Comparison of ENCODE assay signal across 9 cellular contexts in genomic region chr22:37425800-37426531, GRCh38. TPM values are rescaled to one million over a fixed set of nuclear protein-coding genes. Genes with fewer than 3 reads are reported as not detected.
DNase-seq lines count a peak whose midpoint lies in the region; ATAC-seq, FAIRE-seq and TF ChIP-seq lines count a peak whose summit lies in the region.
"Had no signal": no experiment of that assay in that cellular context is flagged by ENCODE, and none has a peak within 500 bp of the region (broad histone marks: within the 10 kb centered on the region; RNA-seq: fewer than 3 reads in every experiment).

No MANE protein-coding gene starts in this region.

- H3K79me2 ChIP-seq in hepatocyte = no peaks in the 10 kb centered on the region

- H3K4me1 ChIP-seq in hepatocyte (ENCODE audit: insufficient read depth) (peaks cover 11% of the 10 kb centered on the region), esophagus muscularis mucosa (peaks cover 9 to 24% (median 21%) of the 10 kb centered on the region in 4 donors)

- peak; percentile 70 to 82 for DNase-seq in NCI-H524 (lab: John Stamatoyannopoulos, UW)
- DNase-seq in NCI-H524 treated with DMSO at 0.1 percent for 48 hours (lab: John Stamatoyannopoulos, UW) = no peak
- DNase-seq in RCC 7860 (ENCODE audit: low spot score) = peak; percentile 13
- peak; percentile 60 for DNase-seq in hepatocyte (ENCODE audit: low spot score)
- DNase-seq in stimulated activated effector memory CD8-positive, alpha-beta T cell treated with anti-CD3 and anti-CD28 coated beads, Interleukin-12 subunit alpha, Interleukin-12 subunit beta, amount 100 ng/mL, for 72 hours (ENCODE audit: low spot score in 2 of 2) = no peak
- DNase-seq in GM03348 (ENCODE audit: low spot score) = no peak
- DNase-seq in esophagus muscularis mucosa (ENCODE audit: extremely low spot score) = no peak
- no peak for DNase-seq in NCI-H128 (lab: John Stamatoyannopoulos, UW; ENCODE audit: unreplicated experiment)
- DNase-seq: heart right ventricle had no signal

- ATAC-seq in stimulated activated effector memory CD8-positive, alpha-beta T cell treated with anti-CD3 and anti-CD28 coated beads, Interleukin-12 subunit alpha, Interleukin-12 subunit beta, amount 100 ng/mL, for 72 hours = peak; percentile 4

- intact Hi-C loops in esophagus muscularis mucosa (cut with DNase I) = no loop called here

- no peak overlapping the region for H3K27ac Mint-ChIP-seq in stimulated activated effector memory CD8-positive, alpha-beta T cell treated with anti-CD3 and anti-CD28 coated beads, Interleukin-12 subunit alpha, Interleukin-12 subunit beta, amount 100 ng/mL, for 72 hours

- no peaks in the 10 kb centered on the region for H3K36me3 Mint-ChIP-seq in stimulated activated effector memory CD8-positive, alpha-beta T cell treated with anti-CD3 and anti-CD28 coated beads, Interleukin-12 subunit alpha, Interleukin-12 subunit beta, amount 100 ng/mL, for 72 hours

- H3K27me3 ChIP-seq in hepatocyte (peaks cover 52% of the 10 kb centered on the region), esophagus muscularis mucosa (peaks cover 0 to 99% (median 34%) of the 10 kb centered on the region in 4 donors)

- no peak for FAIRE-seq in RCC 7860 (lab: Jason Lieb, UNC)

- H3K4me3 ChIP-seq in hepatocyte = no peak overlapping the region
- no peak overlapping the region for H3K4me3 ChIP-seq in esophagus muscularis mucosa

- H3K36me3 ChIP-seq in hepatocyte (replicated peaks; ENCODE audit: insufficient read depth, low read depth) = no peaks in the 10 kb centered on the region
- no peaks in the 10 kb centered on the region for H3K36me3 ChIP-seq in esophagus muscularis mucosa
- H3K36me3 ChIP-seq: heart right ventricle had no signal

- H3K27ac ChIP-seq in hepatocyte (no peak overlapping the region), esophagus muscularis mucosa (replicated peaks in 1 of 4) (no peak overlapping the region)
- H3K27ac ChIP-seq: heart right ventricle had no signal

- no peak for TF ChIP-seq EP300 in esophagus muscularis mucosa (IDR thresholded peaks at IDR 0.05)

- no peaks in the 10 kb centered on the region for H4K20me1 ChIP-seq in hepatocyte (ENCODE audit: insufficient read depth, poor library complexity, severe bottlenecking)

- WGBS in hepatocyte (ENCODE audit: low lambda C conversion rate, missing lambda C conversion rate) = 38% methylated on average over 31 of the region's 33 CpGs
- 36% methylated on average over 17 of the region's 33 CpGs for WGBS in esophagus muscularis mucosa

- peak overlapping the region; percentile 46 for H3K4me3 Mint-ChIP-seq in stimulated activated effector memory CD8-positive, alpha-beta T cell treated with anti-CD3 and anti-CD28 coated beads, Interleukin-12 subunit alpha, Interleukin-12 subunit beta, amount 100 ng/mL, for 72 hours

- no peak overlapping the region for H2AFZ ChIP-seq in hepatocyte

- H3K9me3 ChIP-seq in hepatocyte (ENCODE audit: low read depth) (no peaks in the 10 kb centered on the region), esophagus muscularis mucosa (no peaks in the 10 kb centered on the region)
- H3K9me3 ChIP-seq: heart right ventricle had no signal

- TF ChIP-seq POLR2A in esophagus muscularis mucosa (IDR thresholded peaks at IDR 0.05; ENCODE audit: low read depth) = no peak

- H3K9me2 ChIP-seq in hepatocyte (replicated peaks; ENCODE audit: insufficient read depth) = no peaks in the 10 kb centered on the region

- peaks cover 43% of the 10 kb centered on the region for H3K4me1 Mint-ChIP-seq in stimulated activated effector memory CD8-positive, alpha-beta T cell treated with anti-CD3 and anti-CD28 coated beads, Interleukin-12 subunit alpha, Interleukin-12 subunit beta, amount 100 ng/mL, for 72 hours

- TF ChIP-seq CTCF in hepatocyte (IDR thresholded peaks at IDR 0.05; ENCODE audit: poor library complexity) = no peak
- TF ChIP-seq CTCF in esophagus muscularis mucosa (IDR thresholded peaks at IDR 0.05) = no peak

- H3K9me3 Mint-ChIP-seq in stimulated activated effector memory CD8-positive, alpha-beta T cell treated with anti-CD3 and anti-CD28 coated beads, Interleukin-12 subunit alpha, Interleukin-12 subunit beta, amount 100 ng/mL, for 72 hours = no peaks in the 10 kb centered on the region

- peak overlapping the region; percentile 97 for H3K4me2 ChIP-seq in hepatocyte

RNA-seq across cellular contexts. Expression of gene ELFN2, which starts 1.3 kb away (rescaled TPM):
- total RNA-seq in hepatocyte (0.20 and 0.53 TPM in 2 replicates), esophagus muscularis mucosa (under 1 TPM in 2 of 4 donors, not detected in 2; 0.17 TPM)
- 0.19 and 0.40 TPM in 2 replicates for polyA plus RNA-seq in hepatocyte

Comparison
In these comparisons a context has a peak if more than half of its experiments do, and no peak if none do; other contexts are left out.
1. DNase-seq: peak in NCI-H524 (2 of 2), RCC 7860 (single experiment) and hepatocyte (single experiment); none in NCI-H524 treated with DMSO at 0.1 percent for 48 hours (single experiment), stimulated activated effector memory CD8-positive, alpha-beta T cell treated with anti-CD3 and anti-CD28 coated beads, Interleukin-12 subunit alpha, Interleukin-12 subunit beta, amount 100 ng/mL, for 72 hours (0 of 2), GM03348 (single experiment), esophagus muscularis mucosa (single experiment) and NCI-H128 (single experiment).